17 cellular contexts compared by ENCODE assay signal in the genomic region with DNA sequence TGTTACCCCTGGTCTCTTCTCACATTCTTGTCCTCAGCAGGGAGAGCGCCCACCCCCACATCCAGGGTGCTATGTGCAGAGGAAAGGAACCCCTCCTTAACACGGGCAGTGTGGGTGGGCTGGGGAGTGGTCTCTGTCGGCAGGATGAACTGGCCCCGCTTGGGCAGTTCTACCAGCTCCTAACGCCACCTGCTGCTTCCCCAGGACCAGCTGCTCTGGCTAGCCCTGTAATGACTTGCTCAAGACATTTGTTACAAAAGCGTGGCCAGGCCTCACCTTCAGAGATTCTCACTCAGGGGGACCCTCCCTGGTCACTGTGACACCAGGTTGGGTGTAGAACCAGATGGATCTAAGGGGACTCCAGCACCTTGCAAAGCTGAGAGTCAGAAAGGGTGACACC.
"Had no signal": no experiment of that assay in that cellular context is flagged by ENCODE, and none has a peak within 500 bp of the region (broad histone marks: within the 10 kb centered on the region; RNA-seq: fewer than 3 reads in every experiment).

No MANE protein-coding gene starts in this region.

- H3K4me3 Mint-ChIP-seq: effector memory CD8-positive, alpha-beta T cell; immature natural killer cell; mesothelial cell of epicardium; stimulated activated naive CD8-positive, alpha-beta T cell treated with anti-CD3 and anti-CD28 coated beads, Interleukin-15, Interleukin-2, amounts not matched to agents 100 ng/mL and 50 ng/mL, for 24 hours; type B pancreatic cell had no signal

- H3K36me3 Mint-ChIP-seq: immature natural killer cell, mesothelial cell of epicardium, type B pancreatic cell had no signal

- H3K9me3 ChIP-seq: breast epithelium, lower lobe of right lung, psoas muscle, suprapubic skin had no signal

- H3K4me1 Mint-ChIP-seq: immature natural killer cell, mesothelial cell of epicardium had no signal

- H3K4me1 ChIP-seq: breast epithelium, lower lobe of right lung, psoas muscle had no signal

- H3K9me3 Mint-ChIP-seq: effector memory CD8-positive, alpha-beta T cell; immature natural killer cell; mesothelial cell of epicardium; stimulated activated naive CD8-positive, alpha-beta T cell treated with anti-CD3 and anti-CD28 coated beads, Interleukin-15, Interleukin-2, amounts not matched to agents 100 ng/mL and 50 ng/mL, for 24 hours; type B pancreatic cell had no signal

- H3K27ac ChIP-seq: breast epithelium, lower lobe of right lung, psoas muscle, suprapubic skin had no signal

- ATAC-seq: activated CD4-positive, CD25-positive, alpha-beta regulatory T cell treated with anti-CD3 and anti-CD28 coated beads, Interleukin-2, amount 50 U/mL, for 24 hours; effector memory CD8-positive, alpha-beta T cell; lower lobe of right lung; psoas muscle; sciatic nerve had no signal

- DNase-seq: activated CD4-positive, alpha-beta T cell treated with anti-CD3 and anti-CD28 coated beads, Interleukin-2, amount 50 U/mL, for 1 hour; activated naive CD4-positive, alpha-beta T cell treated with Interleukin-2 at 50 U/mL for 16 hours; aorta; cerebellar nuclear complex; dermis blood vessel endothelial cell; effector memory CD8-positive, alpha-beta T cell; foreskin melanocyte; immature natural killer cell; lower lobe of right lung; psoas muscle had no signal

- H3K36me3 ChIP-seq: breast epithelium, lower lobe of right lung, suprapubic skin had no signal

- H3K27me3 ChIP-seq: suprapubic skin had no signal

- H3K4me3 ChIP-seq: breast epithelium, lower lobe of right lung, psoas muscle, suprapubic skin had no signal

- H3K27me3 Mint-ChIP-seq: effector memory CD8-positive, alpha-beta T cell; stimulated activated naive CD8-positive, alpha-beta T cell treated with anti-CD3 and anti-CD28 coated beads, Interleukin-15, Interleukin-2, amounts not matched to agents 100 ng/mL and 50 ng/mL, for 24 hours; type B pancreatic cell had no signal
